ENCODE assay signal across 1 cellular context in genomic region chr6:130578713-130579112, GRCh38.
A peak's percentile ranks its signal among the peaks of the same experiment; 100 is the strongest.
TF ChIP-seq lines count a peak whose summit lies in the region.

No MANE protein-coding gene starts in this region.

TF ChIP-seq in liver, 16 proteins besides CTCF, POLR2A, EP300 and RAD21 (continued from another document):
- TF ChIP-seq, protein P1, sequence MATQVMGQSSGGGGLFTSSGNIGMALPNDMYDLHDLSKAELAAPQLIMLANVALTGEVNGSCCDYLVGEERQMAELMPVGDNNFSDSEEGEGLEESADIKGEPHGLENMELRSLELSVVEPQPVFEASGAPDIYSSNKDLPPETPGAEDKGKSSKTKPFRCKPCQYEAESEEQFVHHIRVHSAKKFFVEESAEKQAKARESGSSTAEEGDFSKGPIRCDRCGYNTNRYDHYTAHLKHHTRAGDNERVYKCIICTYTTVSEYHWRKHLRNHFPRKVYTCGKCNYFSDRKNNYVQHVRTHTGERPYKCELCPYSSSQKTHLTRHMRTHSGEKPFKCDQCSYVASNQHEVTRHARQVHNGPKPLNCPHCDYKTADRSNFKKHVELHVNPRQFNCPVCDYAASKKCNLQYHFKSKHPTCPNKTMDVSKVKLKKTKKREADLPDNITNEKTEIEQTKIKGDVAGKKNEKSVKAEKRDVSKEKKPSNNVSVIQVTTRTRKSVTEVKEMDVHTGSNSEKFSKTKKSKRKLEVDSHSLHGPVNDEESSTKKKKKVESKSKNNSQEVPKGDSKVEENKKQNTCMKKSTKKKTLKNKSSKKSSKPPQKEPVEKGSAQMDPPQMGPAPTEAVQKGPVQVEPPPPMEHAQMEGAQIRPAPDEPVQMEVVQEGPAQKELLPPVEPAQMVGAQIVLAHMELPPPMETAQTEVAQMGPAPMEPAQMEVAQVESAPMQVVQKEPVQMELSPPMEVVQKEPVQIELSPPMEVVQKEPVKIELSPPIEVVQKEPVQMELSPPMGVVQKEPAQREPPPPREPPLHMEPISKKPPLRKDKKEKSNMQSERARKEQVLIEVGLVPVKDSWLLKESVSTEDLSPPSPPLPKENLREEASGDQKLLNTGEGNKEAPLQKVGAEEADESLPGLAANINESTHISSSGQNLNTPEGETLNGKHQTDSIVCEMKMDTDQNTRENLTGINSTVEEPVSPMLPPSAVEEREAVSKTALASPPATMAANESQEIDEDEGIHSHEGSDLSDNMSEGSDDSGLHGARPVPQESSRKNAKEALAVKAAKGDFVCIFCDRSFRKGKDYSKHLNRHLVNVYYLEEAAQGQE (IDR thresholded peaks at IDR 0.05), result no peak
- TF ChIP-seq HNF4G (IDR thresholded peaks at IDR 0.05) (no peak), ATF3 (IDR thresholded peaks at IDR 0.05) (no peak), GABPA (IDR thresholded peaks at IDR 0.05 in 1 of 2, conservative IDR thresholded peaks at IDR 0.05 in 1 of 2) (no peak), TAF1 (conservative IDR thresholded peaks at IDR 0.05) (no peak), SP1 (IDR thresholded peaks at IDR 0.05) (peak; percentile 52), HNF4A (conservative IDR thresholded peaks at IDR 0.05) (peak; percentile 41 to 52), FOXA1 (IDR thresholded peaks at IDR 0.05) (no peak), YY1 (IDR thresholded peaks at IDR 0.05) (peak; percentile 32), JUND (IDR thresholded peaks at IDR 0.05) (no peak), RXRA (IDR thresholded peaks at IDR 0.05) (peak; percentile 41 to 59), NR2F2 (IDR thresholded peaks at IDR 0.05) (no peak)
- TF ChIP-seq, protein P2, sequence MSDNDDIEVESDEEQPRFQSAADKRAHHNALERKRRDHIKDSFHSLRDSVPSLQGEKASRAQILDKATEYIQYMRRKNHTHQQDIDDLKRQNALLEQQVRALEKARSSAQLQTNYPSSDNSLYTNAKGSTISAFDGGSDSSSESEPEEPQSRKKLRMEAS (IDR thresholded peaks at IDR 0.05), result peak; percentile 13
TF ChIP-seq in liver: peak in this region for 7.
